In genomic region chr2:74464406-74464805, GRCh38 we compare ENCODE assay signal across 1 cellular context.
TF ChIP-seq lines count a peak whose summit lies in the region.

No MANE protein-coding gene starts in this region.

TF ChIP-seq in H1, 55 proteins besides CTCF, POLR2A, EP300 and RAD21:
- no peak for TF ChIP-seq POU5F1 (IDR thresholded peaks at IDR 0.05; ENCODE audit: low read depth, low read length)
- TF ChIP-seq PHF8 (conservative IDR thresholded peaks at IDR 0.05; ENCODE audit: low read depth, low read length) = no peak
- no peak for TF ChIP-seq SAP30 (IDR thresholded peaks at IDR 0.05; ENCODE audit: insufficient read depth, insufficient replicate concordance, low read length)
- TF ChIP-seq TEAD4 (IDR thresholded peaks at IDR 0.05; ENCODE audit: low read depth, low read length) = no peak
- TF ChIP-seq, protein P1, sequence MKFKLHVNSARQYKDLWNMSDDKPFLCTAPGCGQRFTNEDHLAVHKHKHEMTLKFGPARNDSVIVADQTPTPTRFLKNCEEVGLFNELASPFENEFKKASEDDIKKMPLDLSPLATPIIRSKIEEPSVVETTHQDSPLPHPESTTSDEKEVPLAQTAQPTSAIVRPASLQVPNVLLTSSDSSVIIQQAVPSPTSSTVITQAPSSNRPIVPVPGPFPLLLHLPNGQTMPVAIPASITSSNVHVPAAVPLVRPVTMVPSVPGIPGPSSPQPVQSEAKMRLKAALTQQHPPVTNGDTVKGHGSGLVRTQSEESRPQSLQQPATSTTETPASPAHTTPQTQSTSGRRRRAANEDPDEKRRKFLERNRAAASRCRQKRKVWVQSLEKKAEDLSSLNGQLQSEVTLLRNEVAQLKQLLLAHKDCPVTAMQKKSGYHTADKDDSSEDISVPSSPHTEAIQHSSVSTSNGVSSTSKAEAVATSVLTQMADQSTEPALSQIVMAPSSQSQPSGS (IDR thresholded peaks at IDR 0.05; ENCODE audit: low read length) = no peak
- no peak for TF ChIP-seq KDM5A (IDR thresholded peaks at IDR 0.05; ENCODE audit: low read length)
- no peak for TF ChIP-seq NANOG (IDR thresholded peaks at IDR 0.05; ENCODE audit: insufficient read depth, low read depth, low read length, poor library complexity, severe bottlenecking)
- no peak for TF ChIP-seq BCL11A (IDR thresholded peaks at IDR 0.05; ENCODE audit: low read depth in 2 of 2, low read length in 2 of 2)
- no peak for TF ChIP-seq SIX5 (IDR thresholded peaks at IDR 0.05; ENCODE audit: low read depth, low read length)
